ENCODE assay signal across 8 cellular contexts in the genomic region with DNA sequence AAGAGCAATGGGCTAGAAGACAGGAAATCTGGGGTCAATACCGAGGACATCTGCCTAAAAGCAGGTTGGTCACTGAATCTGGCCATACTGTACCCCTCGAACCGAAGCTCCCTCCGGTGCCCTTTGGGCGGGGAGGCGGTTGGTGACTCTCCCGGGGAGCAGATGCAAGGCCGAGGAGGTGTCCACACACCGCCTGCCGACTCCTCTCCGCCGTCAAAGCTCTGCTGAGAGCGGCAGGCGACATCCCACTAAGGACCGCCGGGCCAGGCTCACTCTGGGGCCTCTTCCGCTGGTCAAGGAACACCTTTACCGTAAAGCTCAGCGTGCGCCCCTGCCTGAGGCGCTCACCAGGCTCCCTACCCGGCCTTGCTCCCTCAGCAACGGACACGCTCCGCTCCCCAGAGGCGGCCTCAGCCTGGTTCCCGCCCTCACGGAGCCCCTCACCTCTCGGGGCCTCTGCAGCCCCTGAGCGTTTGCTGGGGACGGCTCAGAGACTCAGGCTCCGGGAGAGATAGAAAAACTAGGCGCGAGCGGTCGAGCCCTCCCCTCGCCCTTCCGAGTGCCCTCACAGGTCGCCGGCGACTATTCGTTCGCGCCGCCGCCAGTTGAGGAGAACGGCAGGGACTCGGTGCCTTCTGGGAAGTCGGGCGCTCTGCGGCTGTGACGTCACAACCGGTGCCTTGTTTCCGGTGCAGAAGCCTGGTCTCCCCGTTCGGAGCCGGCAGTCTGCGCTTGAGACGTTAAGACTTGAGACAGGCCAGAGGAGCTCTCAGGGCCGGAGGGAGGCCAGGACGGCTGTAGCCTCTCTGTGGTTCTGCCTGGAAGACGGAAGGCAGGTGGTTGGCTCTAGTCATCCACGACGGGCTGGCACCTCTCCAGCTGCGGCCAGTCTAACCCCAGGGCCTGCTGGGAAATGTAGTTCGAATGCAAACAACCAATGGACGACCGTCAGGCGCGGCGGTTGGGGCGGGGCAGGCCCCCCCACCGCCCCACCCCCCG. TPM values are rescaled to one million over a fixed set of nuclear protein-coding genes. Genes with fewer than 3 reads are reported as not detected.
DNase-seq lines count a peak whose midpoint lies in the region; FAIRE-seq and TF ChIP-seq lines count a peak whose summit lies in the region.

A gene with protein sequence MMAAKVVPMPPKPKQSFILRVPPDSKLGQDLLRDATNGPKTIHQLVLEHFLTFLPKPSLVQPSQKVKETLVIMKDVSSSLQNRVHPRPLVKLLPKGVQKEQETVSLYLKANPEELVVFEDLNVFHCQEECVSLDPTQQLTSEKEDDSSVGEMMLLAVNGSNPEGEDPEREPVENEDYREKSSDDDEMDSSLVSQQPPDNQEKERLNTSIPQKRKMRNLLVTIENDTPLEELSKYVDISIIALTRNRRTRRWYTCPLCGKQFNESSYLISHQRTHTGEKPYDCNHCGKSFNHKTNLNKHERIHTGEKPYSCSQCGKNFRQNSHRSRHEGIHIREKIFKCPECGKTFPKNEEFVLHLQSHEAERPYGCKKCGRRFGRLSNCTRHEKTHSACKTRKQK (minus strand): TSS at position 616 of the 999 bp plus-strand sequence. CDS start 1,403 bp downstream, outside the sequence.

- no peak within 1 kb of the TSS for H4K8ac ChIP-seq in neuronal stem cell (ENCODE audit: low read depth, low read length)

- H2AFZ ChIP-seq in neuronal stem cell (ENCODE audit: low read length): peak within 1 kb of the TSS; percentile 96

- H3K27me3 ChIP-seq in neuronal stem cell (ENCODE audit: control insufficient read depth in 3 of 3, insufficient read depth in 3 of 3, low read depth in 1 of 3, low read length in 3 of 3) (no peaks in the 10 kb centered on the region), subcutaneous abdominal adipose tissue (ENCODE audit: control insufficient read depth in 5 of 5, insufficient read depth in 4 of 5, low read length in 5 of 5) (no peaks in the 10 kb centered on the region)

- H3K4me1 ChIP-seq in neuronal stem cell (ENCODE audit: control insufficient read depth in 2 of 2, insufficient read depth in 1 of 2, low read depth in 1 of 2, low read length in 2 of 2) (no peaks in the 10 kb centered on the region), subcutaneous abdominal adipose tissue (ENCODE audit: control insufficient read depth in 5 of 5, insufficient read depth in 5 of 5, low read length in 5 of 5) (peaks cover 2 to 14% (median 12%) of the 10 kb centered on the region in 5 donors)

- FAIRE-seq in frontal cortex (lab: Jason Lieb, UNC): no peak

- no peak within 1 kb of the TSS for H4K91ac ChIP-seq in neuronal stem cell (ENCODE audit: low read depth, low read length, poor library complexity)

- no peaks in the 10 kb centered on the region for H3K79me1 ChIP-seq in neuronal stem cell (ENCODE audit: low read depth, low read length)

- H3K36me3 ChIP-seq in neuronal stem cell (replicated peaks in 1 of 2; ENCODE audit: control insufficient read depth in 2 of 2, insufficient read depth in 2 of 2, low read length in 2 of 2) (peaks cover 15 to 38% of the 10 kb centered on the region in 2 donors), subcutaneous abdominal adipose tissue (ENCODE audit: control insufficient read depth in 5 of 5, insufficient read depth in 5 of 5, low read length in 5 of 5) (peaks cover 21 to 31% (median 31%) of the 10 kb centered on the region in 5 donors)

- DNase-seq in GM04503 (ENCODE audit: low read depth) (peak; percentile 73), HFF-Myc (ENCODE audit: extremely low read depth, low read depth) (peak; percentile 74), NAMALWA (ENCODE audit: low spot score) (peak; percentile 97), SK-MEL-5 (ENCODE audit: low read depth, low spot score) (peak; percentile 93), frontal cortex (ENCODE audit: low spot score in 2 of 2) (peak; percentile 95), neuronal stem cell (ENCODE audit: low spot score) (peak; percentile 92)
- peak; percentile 94 for DNase-seq in activated naive CD4-positive, alpha-beta T cell treated with Interleukin-2 at 50 U/mL for 16 hours

- no peak within 1 kb of the TSS for H3K4ac ChIP-seq in neuronal stem cell (ENCODE audit: low read length)

- H3K18ac ChIP-seq in neuronal stem cell (ENCODE audit: low read length): peak within 1 kb of the TSS; percentile 94

- H3K9ac ChIP-seq in neuronal stem cell (ENCODE audit: low read depth, low read length, poor library complexity) (peak within 1 kb of the TSS; percentile 94), subcutaneous abdominal adipose tissue (ENCODE audit: low read length in 5 of 5) (peak within 1 kb of the TSS; percentile 89 to 99 (median 99))

- no peak for TF ChIP-seq CTCF in HFF-Myc (IDR thresholded peaks at IDR 0.05; ENCODE audit: low read depth, low read length, missing control alignments)

- in situ Hi-C loops in SK-MEL-5 (cut with HindIII; ENCODE audit: low pct_unique_long_range_greater_than_20kb, low sequenced_read_pairs): no loop called here

- H3K4me2 ChIP-seq in neuronal stem cell (ENCODE audit: insufficient read depth, low read length, poor library complexity, severe bottlenecking): peak within 1 kb of the TSS; percentile 89

- H3K9me3 ChIP-seq in neuronal stem cell (replicated peaks in 1 of 2; ENCODE audit: control insufficient read depth in 2 of 2, insufficient read depth in 1 of 2, low read depth in 1 of 2, low read length in 2 of 2): peaks cover 4 to 20% of the 10 kb centered on the region in 2 donors
- peaks cover 0 to 14% (median 8%) of the 10 kb centered on the region in 5 donors for H3K9me3 ChIP-seq in subcutaneous abdominal adipose tissue (ENCODE audit: control insufficient read depth in 5 of 5, low read length in 5 of 5)

- H3K4me3 ChIP-seq in HFF-Myc (replicated peaks; ENCODE audit: low read depth, low read length) (peak within 1 kb of the TSS; percentile 93), neuronal stem cell (ENCODE audit: low read length in 2 of 2) (peak within 1 kb of the TSS; percentile 67 to 93), subcutaneous abdominal adipose tissue (ENCODE audit: low read depth in 1 of 5, low read length in 5 of 5) (peak within 1 kb of the TSS; percentile 86 to 99 (median 96))

- peak within 1 kb of the TSS; percentile 95 for H3K23ac ChIP-seq in neuronal stem cell (ENCODE audit: low read depth, low read length, poor library complexity)

- H3K27ac ChIP-seq in neuronal stem cell (replicated peaks; ENCODE audit: low read length) (peak within 1 kb of the TSS; percentile 73), subcutaneous abdominal adipose tissue (ENCODE audit: low read depth, low read length) (peak within 1 kb of the TSS; percentile 92)

- no CpG with 5 or more reads among the region's 74 CpGs for WGBS in neuronal stem cell (ENCODE audit: extremely low coverage in 2 of 2, insufficient read length in 2 of 2, insufficient replicate concordance in 1 of 2), 2 donors

- no peak within 1 kb of the TSS for H2BK15ac ChIP-seq in neuronal stem cell (ENCODE audit: low read length)

- H2BK5ac ChIP-seq in neuronal stem cell (ENCODE audit: low read length): peak within 1 kb of the TSS; percentile 89

- H3K14ac ChIP-seq in neuronal stem cell (ENCODE audit: low read length): peak within 1 kb of the TSS; percentile 25

- H2BK12ac ChIP-seq in neuronal stem cell (ENCODE audit: low read length): no peak within 1 kb of the TSS

- no peak within 1 kb of the TSS for H2BK120ac ChIP-seq in neuronal stem cell (ENCODE audit: low read depth, low read length)

- no peak within 1 kb of the TSS for H2AK5ac ChIP-seq in neuronal stem cell (ENCODE audit: low read depth, low read length)

RNA-seq across cellular contexts. Expression of the gene that starts here (rescaled TPM):
- 9.4 and 11.5 TPM in 2 replicates for total RNA-seq in SK-MEL-5 (2014; rRNA removed; shearing (Covaris generic))
- 4.9 and 6.7 TPM in 2 replicates for polyA plus RNA-seq in SK-MEL-5 (2015; cell fraction: cytosol; rRNA removed)
- 30.2 and 40.5 TPM in 2 replicates for polyA plus RNA-seq in SK-MEL-5 (2015; cell fraction: nucleus; rRNA removed)
- total RNA-seq in frontal cortex: 16.7 TPM
- polyA plus RNA-seq in neuronal stem cell (2013, experiment 1 of 2): 3.3 TPM
- polyA plus RNA-seq in neuronal stem cell (2013, experiment 2 of 2): 3.6 TPM

Comparison
In these comparisons a context has a peak if more than half of its experiments do, and no peak if none do; other contexts are left out.
1. Peak in every context shown above with its lines: DNase-seq, H3K4me3 ChIP-seq and H3K27ac ChIP-seq.